Comparison of ENCODE assay signal across 1 cellular context in the genomic region with DNA sequence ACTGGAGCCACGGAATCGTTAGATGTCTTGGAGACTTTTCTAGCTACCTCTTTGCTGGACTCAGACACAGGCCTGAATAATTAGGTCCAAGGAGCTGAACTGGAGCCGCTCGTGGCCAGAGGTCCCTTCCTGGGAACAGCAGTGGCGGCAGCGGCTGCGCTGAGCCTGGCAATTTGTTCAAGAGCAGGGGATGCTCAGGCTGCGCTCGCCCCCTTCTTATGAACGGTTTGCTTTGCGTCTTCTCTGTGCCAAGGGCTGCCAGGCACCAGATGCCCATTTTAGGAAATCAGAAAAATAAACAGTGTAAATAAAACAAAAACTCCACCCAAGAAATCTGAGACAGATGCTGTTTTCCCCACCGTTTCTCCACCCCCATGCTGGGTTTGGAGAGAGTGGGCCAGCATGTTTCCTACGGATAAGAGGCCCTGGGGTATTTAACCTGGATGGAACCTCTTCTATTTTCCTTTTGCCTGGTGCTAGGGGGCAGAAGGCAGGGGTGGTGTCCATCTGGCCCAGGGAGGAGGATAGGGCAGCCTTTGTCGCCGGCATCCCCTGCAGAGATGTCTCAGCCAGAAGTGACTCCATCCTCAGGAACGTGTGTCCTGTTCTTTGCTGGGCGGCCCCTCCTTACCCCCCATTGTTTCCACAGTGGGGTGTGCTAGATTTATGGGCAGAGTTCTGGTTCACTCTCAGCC.
TF ChIP-seq lines count a peak whose summit lies in the region.

No MANE protein-coding gene starts in this region.

TF ChIP-seq in HEK293, 187 proteins besides CTCF, POLR2A, EP300 and RAD21 (continued from another document):
- no peak for TF ChIP-seq PRDM2 (tag by site-specific recombination; IDR thresholded peaks at IDR 0.05; ENCODE audit: borderline replicate concordance)
- peak; percentile 19; the same call in 1 of the 2 replicates for TF ChIP-seq ZNF423 (tag by site-specific recombination; IDR thresholded peaks at IDR 0.05)
- no peak for TF ChIP-seq ZNF211 (tag by site-specific recombination; IDR thresholded peaks at IDR 0.05; ENCODE audit: low read depth)
- TF ChIP-seq ZFHX2 (tag by site-specific recombination; conservative IDR thresholded peaks at IDR 0.05), result peak; percentile 43
